ENCODE assay signal across 8 cellular contexts in genomic region chr5:140073296-140073695, GRCh38. TPM values are rescaled to one million over a fixed set of nuclear protein-coding genes. Genes with fewer than 3 reads are reported as not detected.
DNase-seq lines count a peak whose midpoint lies in the region; ATAC-seq and TF ChIP-seq lines count a peak whose summit lies in the region.

No MANE protein-coding gene starts in this region.

- H3K27me3 Mint-ChIP-seq in activated CD8-positive, alpha-beta memory T cell treated with anti-CD3 and anti-CD28 coated beads, Interleukin-2, amount 10 ng/mL, durations not matched to agents 7 days and 5 days = peaks cover 51% of the 10 kb centered on the region
- H3K27me3 Mint-ChIP-seq in stimulated activated naive B cell treated with anti-CD40 and anti-IgM and Interleukin-4, amounts not matched to agents 10 μg/mL and 1 μg/mL and 100 μg/mL, for 72 hours = peaks cover 24 to 31% of the 10 kb centered on the region in 2 donors

- peak; percentile 48 for ATAC-seq in left lung
- ATAC-seq in activated CD8-positive, alpha-beta memory T cell treated with anti-CD3 and anti-CD28 coated beads, Interleukin-2, amount 10 ng/mL, durations not matched to agents 7 days and 5 days = no peak
- ATAC-seq in stimulated activated naive B cell treated with anti-CD40 and anti-IgM and Interleukin-4, amounts not matched to agents 10 μg/mL and 1 μg/mL and 100 μg/mL, for 72 hours (replicated peaks) = no peak
- ATAC-seq in HG03469 (IDR thresholded peaks at IDR 0.05; ENCODE audit: unreplicated experiment) = no peak
- ATAC-seq in GM18873 (IDR thresholded peaks at IDR 0.05; ENCODE audit: low FRiP score, unreplicated experiment) = no peak

- H3K4me3 ChIP-seq in ascending aorta (no peak overlapping the region), left lung (no peak overlapping the region)

- peaks cover 2% of the 10 kb centered on the region for H3K4me1 Mint-ChIP-seq in activated CD8-positive, alpha-beta memory T cell treated with anti-CD3 and anti-CD28 coated beads, Interleukin-2, amount 10 ng/mL, durations not matched to agents 7 days and 5 days
- H3K4me1 Mint-ChIP-seq in stimulated activated naive B cell treated with anti-CD40 and anti-IgM and Interleukin-4, amounts not matched to agents 10 μg/mL and 1 μg/mL and 100 μg/mL, for 72 hours = no peaks in the 10 kb centered on the region

- H3K9me3 ChIP-seq in ascending aorta (no peaks in the 10 kb centered on the region), left lung (no peaks in the 10 kb centered on the region)

- H3K27ac ChIP-seq in ascending aorta (no peak overlapping the region), left lung (no peak overlapping the region)

- no peaks in the 10 kb centered on the region for H3K4me1 ChIP-seq in ascending aorta
- H3K4me1 ChIP-seq in left lung = no peaks in the 10 kb centered on the region

- H3K27me3 ChIP-seq in ascending aorta (no peaks in the 10 kb centered on the region), left lung (peaks cover 4 to 14% of the 10 kb centered on the region in 2 donors)

- DNase-seq in AG08395 (ENCODE audit: low spot score) (peak; percentile 26), GM20000 (ENCODE audit: low spot score) (peak; percentile 25), ascending aorta (ENCODE audit: low spot score in 2 of 2) (no peak), left lung (no peak)
- DNase-seq in activated CD8-positive, alpha-beta memory T cell treated with anti-CD3 and anti-CD28 coated beads, Interleukin-2, amount 10 ng/mL, durations not matched to agents 7 days and 5 days = no peak
- DNase-seq in stimulated activated naive B cell treated with anti-CD40 and anti-IgM and Interleukin-4, amounts not matched to agents 10 μg/mL and 1 μg/mL and 100 μg/mL, for 72 hours = no peak

- TF ChIP-seq CTCF in GM20000 (IDR thresholded peaks at IDR 0.05; ENCODE audit: extremely low read depth, missing control alignments) (peak; percentile 31), ascending aorta (IDR thresholded peaks at IDR 0.05) (peak; percentile 52 to 67 (median 60)), left lung (IDR thresholded peaks at IDR 0.05) (peak; percentile 47 to 67)

- H3K27ac Mint-ChIP-seq in activated CD8-positive, alpha-beta memory T cell treated with anti-CD3 and anti-CD28 coated beads, Interleukin-2, amount 10 ng/mL, durations not matched to agents 7 days and 5 days = no peak overlapping the region
- H3K27ac Mint-ChIP-seq in stimulated activated naive B cell treated with anti-CD40 and anti-IgM and Interleukin-4, amounts not matched to agents 10 μg/mL and 1 μg/mL and 100 μg/mL, for 72 hours = no peak overlapping the region

- intact Hi-C loops in ascending aorta (cut with DNase I) (loop anchor here (1.0 to 5.0 kb wide), 3 partner anchors 34 to 84 kb away; no protein-coding TSS in a partner anchor), left lung (cut with DNase I) (loop anchor here in 1 of 2 donors (5.0 kb wide), 1 partner anchor 84 kb away; no protein-coding TSS in a partner anchor)

- H3K9me3 Mint-ChIP-seq in activated CD8-positive, alpha-beta memory T cell treated with anti-CD3 and anti-CD28 coated beads, Interleukin-2, amount 10 ng/mL, durations not matched to agents 7 days and 5 days (ENCODE audit: low read depth) = no peaks in the 10 kb centered on the region
- no peaks in the 10 kb centered on the region for H3K9me3 Mint-ChIP-seq in stimulated activated naive B cell treated with anti-CD40 and anti-IgM and Interleukin-4, amounts not matched to agents 10 μg/mL and 1 μg/mL and 100 μg/mL, for 72 hours

- no peaks in the 10 kb centered on the region for H3K36me3 Mint-ChIP-seq in activated CD8-positive, alpha-beta memory T cell treated with anti-CD3 and anti-CD28 coated beads, Interleukin-2, amount 10 ng/mL, durations not matched to agents 7 days and 5 days
- H3K36me3 Mint-ChIP-seq in stimulated activated naive B cell treated with anti-CD40 and anti-IgM and Interleukin-4, amounts not matched to agents 10 μg/mL and 1 μg/mL and 100 μg/mL, for 72 hours = no peaks in the 10 kb centered on the region

- CTCF ChIA-PET in activated CD8-positive, alpha-beta memory T cell treated with anti-CD3 and anti-CD28 coated beads, Interleukin-2, amount 10 ng/mL, durations not matched to agents 7 days and 5 days (lab: Charles Lee) = interaction anchor here (0.8 to 6.7 kb wide), 13 partner anchors 12 to 167 kb away, joined by 3 to 86 read pairs (median 4); partner anchors contain the start of gene PURA

- no peak overlapping the region for H3K4me3 Mint-ChIP-seq in activated CD8-positive, alpha-beta memory T cell treated with anti-CD3 and anti-CD28 coated beads, Interleukin-2, amount 10 ng/mL, durations not matched to agents 7 days and 5 days
- no peak overlapping the region for H3K4me3 Mint-ChIP-seq in stimulated activated naive B cell treated with anti-CD40 and anti-IgM and Interleukin-4, amounts not matched to agents 10 μg/mL and 1 μg/mL and 100 μg/mL, for 72 hours

- no peaks in the 10 kb centered on the region for H3K36me3 ChIP-seq in ascending aorta
- no peaks in the 10 kb centered on the region for H3K36me3 ChIP-seq in left lung

RNA-seq across cellular contexts. Expression of gene NRG2, which starts 30.2 kb away (rescaled TPM):
- total RNA-seq in ascending aorta = 12.8 TPM
- total RNA-seq in left lung = under 1 TPM; 0.68 to 0.85 TPM
- under 1 TPM in 1 of 2 experiments, not detected in 1; 0.42 TPM for total RNA-seq in activated CD8-positive, alpha-beta memory T cell treated with anti-CD3 and anti-CD28 coated beads, Interleukin-2, amount 10 ng/mL, durations not matched to agents 7 days and 5 days

RNA-seq across cellular contexts. Expression of gene PURA, which starts 40.6 kb away (rescaled TPM):
- total RNA-seq in ascending aorta (11.5 TPM), left lung (10 to 100 TPM; 25.0 TPM)
- total RNA-seq in activated CD8-positive, alpha-beta memory T cell treated with anti-CD3 and anti-CD28 coated beads, Interleukin-2, amount 10 ng/mL, durations not matched to agents 7 days and 5 days = 10 to 100 TPM; 12.3 to 15.4 TPM

RNA-seq across cellular contexts. Expression of gene IGIP, which starts 52.4 kb away (rescaled TPM):
- total RNA-seq in ascending aorta (5.6 TPM), left lung (10 to 100 TPM; 11.6 to 13.7 TPM)
- total RNA-seq in activated CD8-positive, alpha-beta memory T cell treated with anti-CD3 and anti-CD28 coated beads, Interleukin-2, amount 10 ng/mL, durations not matched to agents 7 days and 5 days = 1 to 10 TPM; 2.9 to 3.4 TPM

Comparison
In these comparisons a context has a peak if more than half of its experiments do, and no peak if none do; other contexts are left out.
1. DNase-seq: peak in AG08395 (single experiment) and GM20000 (single experiment); none in ascending aorta (0 of 2), left lung (0 of 2), activated CD8-positive, alpha-beta memory T cell treated with anti-CD3 and anti-CD28 coated beads, Interleukin-2, amount 10 ng/mL, durations not matched to agents 7 days and 5 days (single experiment) and stimulated activated naive B cell treated with anti-CD40 and anti-IgM and Interleukin-4, amounts not matched to agents 10 μg/mL and 1 μg/mL and 100 μg/mL, for 72 hours (single experiment).
2. Peak in every context shown above with its lines, with median percentiles within 50 percentile points of each other: CTCF ChIP-seq.